In genomic region chr7:103447073-103447960, GRCh38 we compare ENCODE assay signal across 9 cellular contexts. TPM values are rescaled to one million over a fixed set of nuclear protein-coding genes. Genes with fewer than 3 reads are reported as not detected.
DNase-seq lines count a peak whose midpoint lies in the region; ATAC-seq, FAIRE-seq and TF ChIP-seq lines count a peak whose summit lies in the region.
"Had no signal": no experiment of that assay in that cellular context is flagged by ENCODE, and none has a peak within 500 bp of the region (broad histone marks: within the 10 kb centered on the region; RNA-seq: fewer than 3 reads in every experiment).

No MANE protein-coding gene starts in this region.

- peaks cover 37% of the 10 kb centered on the region for H3K27me3 ChIP-seq in BE2C

- no peaks in the 10 kb centered on the region for H3K36me3 ChIP-seq in BE2C

- H3K4me3 Mint-ChIP-seq in activated T-cell treated with anti-CD3 and anti-CD28 coated beads, Interleukin-2, amount 50 U/mL, for 24 hours: no peak overlapping the region
- H3K4me3 Mint-ChIP-seq: natural killer cell had no signal

- H3K4me1 ChIP-seq in BE2C: peaks cover 3% of the 10 kb centered on the region; the same call in 1 of the 2 replicates

- no peaks in the 10 kb centered on the region; the same call in 1 of the 2 replicates for H3K9me3 ChIP-seq in BE2C

- no peak overlapping the region for H3K4me3 ChIP-seq in BE2C (ENCODE audit: low read depth, low read length)
- no peak overlapping the region for H3K4me3 ChIP-seq in retinal pigment epithelial cell (ENCODE audit: low read length)

- H3K4me1 Mint-ChIP-seq in activated T-cell treated with anti-CD3 and anti-CD28 coated beads, Interleukin-2, amount 50 U/mL, for 24 hours (ENCODE audit: low read depth): peaks cover 12% of the 10 kb centered on the region

- TF ChIP-seq CTCF in BE2C (IDR thresholded peaks at IDR 0.05; ENCODE audit: low read depth, low read length) (peak; percentile 97), retinal pigment epithelial cell (conservative IDR thresholded peaks at IDR 0.05; ENCODE audit: low read depth, low read length) (peak; percentile 92)

- no peak overlapping the region for H3K27ac Mint-ChIP-seq in activated T-cell treated with anti-CD3 and anti-CD28 coated beads, Interleukin-2, amount 50 U/mL, for 24 hours
- H3K27ac Mint-ChIP-seq: natural killer cell had no signal

- H3K27me3 Mint-ChIP-seq in activated T-cell treated with anti-CD3 and anti-CD28 coated beads, Interleukin-2, amount 50 U/mL, for 24 hours: peaks cover 89% of the 10 kb centered on the region

- FAIRE-seq in GM18507 (lab: Jason Lieb, UNC): peak; percentile 66

- peaks cover 5% of the 10 kb centered on the region for H3K9me3 Mint-ChIP-seq in activated T-cell treated with anti-CD3 and anti-CD28 coated beads, Interleukin-2, amount 50 U/mL, for 24 hours

- H3K36me3 Mint-ChIP-seq in activated T-cell treated with anti-CD3 and anti-CD28 coated beads, Interleukin-2, amount 50 U/mL, for 24 hours (ENCODE audit: low read depth): no peaks in the 10 kb centered on the region
- H3K36me3 Mint-ChIP-seq: natural killer cell had no signal

- DNase-seq in BE2C (peak; percentile 76), GM18507 (ENCODE audit: extremely low spot score, insufficient read length, low read depth) (peak; percentile 15), NCI-H460 (ENCODE audit: extremely low read depth, low read depth) (peak; percentile 63), glomerular endothelial cell (ENCODE audit: extremely low read depth, low read depth, low spot score) (peak; percentile 20), retinal pigment epithelial cell (ENCODE audit: low read depth) (peak; percentile 10)
- peak; percentile 39 for DNase-seq in activated T-cell treated with anti-CD3 and anti-CD28 coated beads, Interleukin-2, amount 50 U/mL, for 24 hours
- DNase-seq: natural killer cell had no signal

- ATAC-seq in HG03432 (IDR thresholded peaks at IDR 0.05; ENCODE audit: unreplicated experiment) (peak; percentile 69), GM21786 (IDR thresholded peaks at IDR 0.05; ENCODE audit: unreplicated experiment) (no peak)

RNA-seq across cellular contexts. Expression of gene SLC26A5, which starts 1.3 kb away (rescaled TPM):
- not detected for polyA plus RNA-seq in BE2C (2012; ENCODE audit: insufficient read depth, insufficient read length, low read depth)
- not detected in 2 replicates for total RNA-seq in NCI-H460 (2014; rRNA removed; shearing (Covaris generic))
- polyA plus RNA-seq in NCI-H460 (2014; cell fraction: nucleus; rRNA removed): not detected in 2 replicates
- not detected in 2 replicates for total RNA-seq in glomerular endothelial cell

Comparison
In these comparisons a context has a peak if more than half of its experiments do, and no peak if none do; other contexts are left out.
1. DNase-seq: peak in every context shown above with its lines; median percentile 76 in BE2C; 63 in NCI-H460; 39 in activated T-cell treated with anti-CD3 and anti-CD28 coated beads, Interleukin-2, amount 50 U/mL, for 24 hours; 20 in glomerular endothelial cell; 15 in GM18507; 10 in retinal pigment epithelial cell.